ENCODE assay signal across 12 cellular contexts in the genomic region with DNA sequence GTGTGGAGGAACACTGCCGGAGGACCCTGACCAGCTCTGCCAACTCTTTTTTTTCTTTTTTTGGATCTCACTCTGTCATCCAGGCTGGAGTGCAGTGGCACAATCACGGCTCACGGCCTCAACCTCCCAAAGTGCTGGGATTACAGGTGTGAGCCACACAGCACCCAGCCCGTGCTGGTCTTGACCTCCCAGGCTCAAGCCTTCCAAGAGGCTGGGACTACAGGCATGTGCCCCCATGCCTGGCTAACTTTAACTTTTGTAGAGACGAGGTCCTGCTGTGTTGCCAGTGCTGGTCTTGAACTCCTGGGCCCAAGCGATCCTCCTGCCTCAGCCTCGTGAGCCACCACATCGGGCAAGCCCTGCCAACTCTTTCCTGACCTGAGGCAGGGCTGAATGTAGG. TPM values are rescaled to one million over a fixed set of nuclear protein-coding genes. Genes with fewer than 3 reads are reported as not detected.
DNase-seq lines count a peak whose midpoint lies in the region; ATAC-seq lines count a peak whose summit lies in the region.
"Had no signal": no experiment of that assay in that cellular context is flagged by ENCODE, and none has a peak within 500 bp of the region (broad histone marks: within the 10 kb centered on the region; RNA-seq: fewer than 3 reads in every experiment).

No MANE protein-coding gene starts in this region.

- no peaks in the 10 kb centered on the region for H3K27me3 Mint-ChIP-seq in activated CD4-positive, alpha-beta T cell treated with anti-CD3 and anti-CD28 coated beads, Interleukin-2, amount 10 ng/mL, durations not matched to agents 24 days and 14 days
- H3K27me3 Mint-ChIP-seq in central memory CD8-positive, alpha-beta T cell: no peaks in the 10 kb centered on the region
- no peaks in the 10 kb centered on the region for H3K27me3 Mint-ChIP-seq in stimulated activated naive B cell treated with anti-CD40 and anti-IgM and Interleukin-4, amounts not matched to agents 10 μg/mL and 1 μg/mL and 100 μg/mL, for 72 hours
- H3K27me3 Mint-ChIP-seq in natural killer cell treated with Interleukin-12 subunit alpha and Interleukin-12 subunit beta and Interleukin-15 and Interleukin-18, amount 100 ng/mL, for 72 hours: peaks cover 18 to 41% of the 10 kb centered on the region in 2 donors

- H3K4me3 Mint-ChIP-seq in activated CD4-positive, alpha-beta T cell treated with anti-CD3 and anti-CD28 coated beads, Interleukin-2, amount 10 ng/mL, durations not matched to agents 24 days and 14 days: peak overlapping the region; percentile 64
- H3K4me3 Mint-ChIP-seq in central memory CD8-positive, alpha-beta T cell: peak overlapping the region; percentile 85
- peak overlapping the region; percentile 76 to 77 for H3K4me3 Mint-ChIP-seq in stimulated activated naive B cell treated with anti-CD40 and anti-IgM and Interleukin-4, amounts not matched to agents 10 μg/mL and 1 μg/mL and 100 μg/mL, for 72 hours
- H3K4me3 Mint-ChIP-seq in natural killer cell treated with Interleukin-12 subunit alpha and Interleukin-12 subunit beta and Interleukin-15 and Interleukin-18, amount 100 ng/mL, for 72 hours: no peak overlapping the region

- H3K36me3 Mint-ChIP-seq in activated CD4-positive, alpha-beta T cell treated with anti-CD3 and anti-CD28 coated beads, Interleukin-2, amount 10 ng/mL, durations not matched to agents 24 days and 14 days (ENCODE audit: low read depth): peaks cover 11% of the 10 kb centered on the region
- peaks cover 4% of the 10 kb centered on the region for H3K36me3 Mint-ChIP-seq in central memory CD8-positive, alpha-beta T cell (ENCODE audit: insufficient read depth)
- peaks cover 17 to 38% of the 10 kb centered on the region in 2 donors for H3K36me3 Mint-ChIP-seq in stimulated activated naive B cell treated with anti-CD40 and anti-IgM and Interleukin-4, amounts not matched to agents 10 μg/mL and 1 μg/mL and 100 μg/mL, for 72 hours
- H3K36me3 Mint-ChIP-seq in natural killer cell treated with Interleukin-12 subunit alpha and Interleukin-12 subunit beta and Interleukin-15 and Interleukin-18, amount 100 ng/mL, for 72 hours: no peaks in the 10 kb centered on the region

- peaks cover 48% of the 10 kb centered on the region for H3K4me1 Mint-ChIP-seq in activated CD4-positive, alpha-beta T cell treated with anti-CD3 and anti-CD28 coated beads, Interleukin-2, amount 10 ng/mL, durations not matched to agents 24 days and 14 days
- H3K4me1 Mint-ChIP-seq in central memory CD8-positive, alpha-beta T cell: peaks cover 42% of the 10 kb centered on the region
- H3K4me1 Mint-ChIP-seq in stimulated activated naive B cell treated with anti-CD40 and anti-IgM and Interleukin-4, amounts not matched to agents 10 μg/mL and 1 μg/mL and 100 μg/mL, for 72 hours: peaks cover 51 to 83% of the 10 kb centered on the region in 2 donors
- peaks cover 34 to 38% of the 10 kb centered on the region in 2 donors for H3K4me1 Mint-ChIP-seq in natural killer cell treated with Interleukin-12 subunit alpha and Interleukin-12 subunit beta and Interleukin-15 and Interleukin-18, amount 100 ng/mL, for 72 hours (ENCODE audit: low read depth in 2 of 2)

- no peaks in the 10 kb centered on the region for H3K9me3 Mint-ChIP-seq in activated CD4-positive, alpha-beta T cell treated with anti-CD3 and anti-CD28 coated beads, Interleukin-2, amount 10 ng/mL, durations not matched to agents 24 days and 14 days
- H3K9me3 Mint-ChIP-seq in central memory CD8-positive, alpha-beta T cell: no peaks in the 10 kb centered on the region
- no peaks in the 10 kb centered on the region for H3K9me3 Mint-ChIP-seq in stimulated activated naive B cell treated with anti-CD40 and anti-IgM and Interleukin-4, amounts not matched to agents 10 μg/mL and 1 μg/mL and 100 μg/mL, for 72 hours
- no peaks in the 10 kb centered on the region for H3K9me3 Mint-ChIP-seq in natural killer cell treated with Interleukin-12 subunit alpha and Interleukin-12 subunit beta and Interleukin-15 and Interleukin-18, amount 100 ng/mL, for 72 hours

- intact Hi-C loops in activated CD4-positive, alpha-beta T cell treated with anti-CD3 and anti-CD28 coated beads, Interleukin-2, amount 10 ng/mL, durations not matched to agents 24 days and 14 days (cut with micrococcal nuclease): no loop called here

- no peak overlapping the region for H3K27ac Mint-ChIP-seq in activated CD4-positive, alpha-beta T cell treated with anti-CD3 and anti-CD28 coated beads, Interleukin-2, amount 10 ng/mL, durations not matched to agents 24 days and 14 days
- H3K27ac Mint-ChIP-seq in central memory CD8-positive, alpha-beta T cell (ENCODE audit: low read depth): no peak overlapping the region
- peak overlapping the region; percentile 95 for H3K27ac Mint-ChIP-seq in stimulated activated naive B cell treated with anti-CD40 and anti-IgM and Interleukin-4, amounts not matched to agents 10 μg/mL and 1 μg/mL and 100 μg/mL, for 72 hours
- H3K27ac Mint-ChIP-seq in natural killer cell treated with Interleukin-12 subunit alpha and Interleukin-12 subunit beta and Interleukin-15 and Interleukin-18, amount 100 ng/mL, for 72 hours: no peak overlapping the region

- no peak for DNase-seq in activated CD4-positive, alpha-beta T cell treated with anti-CD3 and anti-CD28 coated beads, Interleukin-2, amount 10 ng/mL, durations not matched to agents 24 days and 14 days
- DNase-seq in activated CD4-positive, alpha-beta T cell treated with anti-CD3 and anti-CD28 coated beads for 4 hours: no peak
- DNase-seq in HK-2 (ENCODE audit: unreplicated experiment) (peak; percentile 36), ecto neural progenitor cell (ENCODE audit: low spot score) (no peak)
- DNase-seq in central memory CD8-positive, alpha-beta T cell (ENCODE audit: low spot score in 2 of 2): no peak
- DNase-seq in stimulated activated naive B cell treated with anti-CD40 and anti-IgM and Interleukin-4, amounts not matched to agents 10 μg/mL and 1 μg/mL and 100 μg/mL, for 72 hours: no peak
- no peak for DNase-seq in natural killer cell treated with Interleukin-12 subunit alpha and Interleukin-12 subunit beta and Interleukin-15 and Interleukin-18, amount 100 ng/mL, for 72 hours (ENCODE audit: low spot score)
- DNase-seq in activated effector memory CD4-positive, alpha-beta T cell treated with Interleukin-2 at 50 U/mL for 16 hours: no peak
- DNase-seq: activated CD8-positive, alpha-beta memory T cell treated with anti-CD3 and anti-CD28 coated beads, Interleukin-2, amount 50 U/mL, for 48 hours; SJCRH30; stimulated activated CD4-positive, alpha-beta T cell treated with anti-CD3 and anti-CD28 coated beads, Interleukin-4, amount 100 ng/mL, for 4 hours; stimulated activated naive CD4-positive, alpha-beta T cell had no signal

- ATAC-seq in central memory CD8-positive, alpha-beta T cell (replicated peaks; ENCODE audit: extremely low read depth, poor library complexity, severe bottlenecking): no peak
- ATAC-seq in stimulated activated naive B cell treated with anti-CD40 and anti-IgM and Interleukin-4, amounts not matched to agents 10 μg/mL and 1 μg/mL and 100 μg/mL, for 72 hours (replicated peaks): no peak
- ATAC-seq in natural killer cell treated with Interleukin-12 subunit alpha and Interleukin-12 subunit beta and Interleukin-15 and Interleukin-18, amount 100 ng/mL, for 72 hours: no peak

RNA-seq across cellular contexts. Expression of gene GCNT2, which starts 11.2 kb away (rescaled TPM):
- total RNA-seq in activated CD4-positive, alpha-beta T cell treated with anti-CD3 and anti-CD28 coated beads, Interleukin-2, amount 10 ng/mL, durations not matched to agents 24 days and 14 days: 1.9 and 2.5 TPM in 2 replicates
- total RNA-seq in natural killer cell treated with Interleukin-12 subunit alpha and Interleukin-12 subunit beta and Interleukin-15 and Interleukin-18, amount 100 ng/mL, for 72 hours: 1 to 10 TPM; 2.4 to 6.9 TPM
